1 cellular context compared by ENCODE assay signal in genomic region chr22:26095271-26095956, GRCh38.
TF ChIP-seq lines count a peak whose summit lies in the region.

No MANE protein-coding gene starts in this region.

TF ChIP-seq in SK-N-SH treated with all-trans-retinoic acid at 6 μM for 48 hours, 23 proteins besides CTCF, POLR2A, EP300 and RAD21 (continued from another document):
- TF ChIP-seq PATZ1 (CRISPR knock-in tag; IDR thresholded peaks at IDR 0.05; ENCODE audit: borderline replicate concordance), result no peak
- TF ChIP-seq GLIS3 (CRISPR knock-in tag; IDR thresholded peaks at IDR 0.05), result no peak
- TF ChIP-seq RARB (CRISPR knock-in tag; IDR thresholded peaks at IDR 0.05), result no peak
- TF ChIP-seq CSDC2 (CRISPR knock-in tag; IDR thresholded peaks at IDR 0.05), result no peak
- no peak for TF ChIP-seq PPARA (CRISPR knock-in tag; IDR thresholded peaks at IDR 0.05; ENCODE audit: borderline replicate concordance)
TF ChIP-seq in SK-N-SH treated with all-trans-retinoic acid at 6 μM for 48 hours: peak in this region for 0.
